Comparison of ENCODE assay signal across 28 cellular contexts in genomic region chr15:84996055-84996454, GRCh38.
"Had no signal": no experiment of that assay in that cellular context is flagged by ENCODE, and none has a peak within 500 bp of the region (broad histone marks: within the 10 kb centered on the region; RNA-seq: fewer than 3 reads in every experiment).

No MANE protein-coding gene starts in this region.

- H3K9me3 ChIP-seq: colonic mucosa, esophagus muscularis mucosa, esophagus squamous epithelium, gastrocnemius medialis, gastroesophageal sphincter, heart left ventricle, heart right ventricle had no signal

- H3K36me3 ChIP-seq: colonic mucosa, esophagus muscularis mucosa, esophagus squamous epithelium, gastrocnemius medialis, gastroesophageal sphincter, heart left ventricle, heart right ventricle had no signal

- H3K27me3 ChIP-seq: colonic mucosa, dorsolateral prefrontal cortex, esophagus muscularis mucosa, esophagus squamous epithelium, foreskin keratinocyte, gastrocnemius medialis, gastroesophageal sphincter, heart left ventricle, heart right ventricle had no signal

- FAIRE-seq: colon, endometrium, endothelial cell of umbilical vein, frontal cortex had no signal

- H3K4me3 ChIP-seq: colonic mucosa, coronary artery, dorsolateral prefrontal cortex, esophagus muscularis mucosa, esophagus squamous epithelium, gastrocnemius medialis, gastroesophageal sphincter, heart left ventricle, heart right ventricle had no signal

- ATAC-seq: effector memory CD8-positive, alpha-beta T cell; esophagus mucosa; gastrocnemius medialis; gastroesophageal sphincter; heart left ventricle; heart right ventricle had no signal

- H3K27ac ChIP-seq: colonic mucosa, coronary artery, dorsolateral prefrontal cortex, epithelial cell of prostate, esophagus muscularis mucosa, esophagus squamous epithelium, foreskin keratinocyte, gastrocnemius medialis, gastroesophageal sphincter, heart left ventricle, heart right ventricle had no signal

- DNase-seq: colonic mucosa; cortex of kidney; dermis blood vessel endothelial cell; dorsolateral prefrontal cortex; effector CD4-positive, alpha-beta T cell; effector CD8-positive, alpha-beta T cell; effector memory CD4-positive, alpha-beta T cell; effector memory CD8-positive, alpha-beta T cell; endodermal cell; erythroblast; esophagus squamous epithelium; foreskin fibroblast; foreskin melanocyte; gastrocnemius medialis; glutamatergic neuron; head of caudate nucleus; heart left ventricle; heart right ventricle had no signal
